ENCODE assay signal across 1 cellular context in the genomic region with DNA sequence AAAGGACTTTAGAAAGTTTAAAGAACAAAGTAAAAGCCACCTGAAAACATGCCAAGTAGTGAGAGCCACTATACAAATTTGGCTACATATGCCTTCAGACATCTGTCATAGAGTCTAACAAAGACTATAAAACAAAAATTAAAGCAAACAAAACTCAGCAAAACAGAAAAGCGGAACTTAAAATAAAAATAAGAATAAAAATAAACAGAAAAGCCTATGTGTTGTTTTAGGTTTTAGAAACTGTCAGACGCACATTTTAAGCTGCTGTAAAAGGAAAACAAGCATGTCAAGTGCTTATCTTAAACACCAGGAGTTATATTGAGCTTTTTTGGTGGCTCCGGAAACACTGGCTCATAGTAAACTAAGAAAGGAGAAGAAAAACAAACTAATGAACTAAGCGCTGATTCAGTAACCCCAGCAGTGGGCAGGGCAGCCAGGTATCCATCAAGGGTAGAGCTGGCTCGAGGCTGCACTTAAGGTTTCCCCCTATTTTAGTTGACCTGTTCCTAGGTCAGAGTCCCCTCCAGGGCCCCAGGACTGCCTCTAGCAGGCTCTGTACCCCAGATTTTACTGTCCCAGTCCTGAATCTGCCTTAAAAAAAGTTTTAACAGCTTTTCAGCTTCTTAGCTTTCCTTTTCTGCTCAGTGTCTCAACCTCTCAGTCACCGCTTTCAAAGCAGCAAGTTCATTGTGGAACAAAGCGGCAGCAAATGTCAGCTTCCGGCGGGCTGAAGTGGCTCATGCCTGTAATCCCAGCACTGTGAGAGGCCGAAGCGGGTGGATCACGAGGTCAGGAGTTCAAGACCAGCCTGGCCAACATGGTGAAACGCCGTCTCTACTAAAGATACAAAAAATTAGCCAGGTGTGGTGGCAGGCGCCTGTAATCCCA.
TF ChIP-seq lines count a peak whose summit lies in the region.

No MANE protein-coding gene starts in this region.

TF ChIP-seq in HepG2, 621 proteins besides CTCF, POLR2A, EP300 and RAD21 (continued from another document and continues in another):
- TF ChIP-seq, protein P1, sequence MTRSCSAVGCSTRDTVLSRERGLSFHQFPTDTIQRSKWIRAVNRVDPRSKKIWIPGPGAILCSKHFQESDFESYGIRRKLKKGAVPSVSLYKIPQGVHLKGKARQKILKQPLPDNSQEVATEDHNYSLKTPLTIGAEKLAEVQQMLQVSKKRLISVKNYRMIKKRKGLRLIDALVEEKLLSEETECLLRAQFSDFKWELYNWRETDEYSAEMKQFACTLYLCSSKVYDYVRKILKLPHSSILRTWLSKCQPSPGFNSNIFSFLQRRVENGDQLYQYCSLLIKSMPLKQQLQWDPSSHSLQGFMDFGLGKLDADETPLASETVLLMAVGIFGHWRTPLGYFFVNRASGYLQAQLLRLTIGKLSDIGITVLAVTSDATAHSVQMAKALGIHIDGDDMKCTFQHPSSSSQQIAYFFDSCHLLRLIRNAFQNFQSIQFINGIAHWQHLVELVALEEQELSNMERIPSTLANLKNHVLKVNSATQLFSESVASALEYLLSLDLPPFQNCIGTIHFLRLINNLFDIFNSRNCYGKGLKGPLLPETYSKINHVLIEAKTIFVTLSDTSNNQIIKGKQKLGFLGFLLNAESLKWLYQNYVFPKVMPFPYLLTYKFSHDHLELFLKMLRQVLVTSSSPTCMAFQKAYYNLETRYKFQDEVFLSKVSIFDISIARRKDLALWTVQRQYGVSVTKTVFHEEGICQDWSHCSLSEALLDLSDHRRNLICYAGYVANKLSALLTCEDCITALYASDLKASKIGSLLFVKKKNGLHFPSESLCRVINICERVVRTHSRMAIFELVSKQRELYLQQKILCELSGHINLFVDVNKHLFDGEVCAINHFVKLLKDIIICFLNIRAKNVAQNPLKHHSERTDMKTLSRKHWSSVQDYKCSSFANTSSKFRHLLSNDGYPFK (CRISPR knock-in tag; IDR thresholded peaks at IDR 0.05; ENCODE audit: borderline replicate concordance) = no peak
- TF ChIP-seq, protein P2, sequence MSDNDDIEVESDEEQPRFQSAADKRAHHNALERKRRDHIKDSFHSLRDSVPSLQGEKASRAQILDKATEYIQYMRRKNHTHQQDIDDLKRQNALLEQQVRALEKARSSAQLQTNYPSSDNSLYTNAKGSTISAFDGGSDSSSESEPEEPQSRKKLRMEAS (IDR thresholded peaks at IDR 0.05) = peak; percentile 21; the same call in 1 of the 2 replicates
- no peak for TF ChIP-seq PAF1 (CRISPR knock-in tag; IDR thresholded peaks at IDR 0.05)
- no peak for TF ChIP-seq RXRA (CRISPR knock-in tag; IDR thresholded peaks at IDR 0.05)
- TF ChIP-seq ZNF766 (CRISPR knock-in tag; IDR thresholded peaks at IDR 0.05; ENCODE audit: borderline replicate concordance) = 0 out of 2 replicates have a peak, but pooled peaks have one; percentile 39
- no peak for TF ChIP-seq SOX6 (IDR thresholded peaks at IDR 0.05)
- peak; percentile 23; the same call in 1 of the 2 replicates for TF ChIP-seq SOX6 (CRISPR knock-in tag; IDR thresholded peaks at IDR 0.05)
- TF ChIP-seq ZNF230 (CRISPR knock-in tag; IDR thresholded peaks at IDR 0.05) = no peak
- TF ChIP-seq, protein P3, sequence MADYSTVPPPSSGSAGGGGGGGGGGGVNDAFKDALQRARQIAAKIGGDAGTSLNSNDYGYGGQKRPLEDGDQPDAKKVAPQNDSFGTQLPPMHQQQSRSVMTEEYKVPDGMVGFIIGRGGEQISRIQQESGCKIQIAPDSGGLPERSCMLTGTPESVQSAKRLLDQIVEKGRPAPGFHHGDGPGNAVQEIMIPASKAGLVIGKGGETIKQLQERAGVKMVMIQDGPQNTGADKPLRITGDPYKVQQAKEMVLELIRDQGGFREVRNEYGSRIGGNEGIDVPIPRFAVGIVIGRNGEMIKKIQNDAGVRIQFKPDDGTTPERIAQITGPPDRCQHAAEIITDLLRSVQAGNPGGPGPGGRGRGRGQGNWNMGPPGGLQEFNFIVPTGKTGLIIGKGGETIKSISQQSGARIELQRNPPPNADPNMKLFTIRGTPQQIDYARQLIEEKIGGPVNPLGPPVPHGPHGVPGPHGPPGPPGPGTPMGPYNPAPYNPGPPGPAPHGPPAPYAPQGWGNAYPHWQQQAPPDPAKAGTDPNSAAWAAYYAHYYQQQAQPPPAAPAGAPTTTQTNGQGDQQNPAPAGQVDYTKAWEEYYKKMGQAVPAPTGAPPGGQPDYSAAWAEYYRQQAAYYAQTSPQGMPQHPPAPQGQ (CRISPR knock-in tag; IDR thresholded peaks at IDR 0.05; ENCODE audit: borderline replicate concordance) = no peak
- TF ChIP-seq CCDC6 (CRISPR knock-in tag; IDR thresholded peaks at IDR 0.05) = no peak
- no peak for TF ChIP-seq ZC3H4 (CRISPR knock-in tag; IDR thresholded peaks at IDR 0.05; ENCODE audit: borderline replicate concordance)
- peak; percentile 87 for TF ChIP-seq ZNF292 (CRISPR knock-in tag; IDR thresholded peaks at IDR 0.05; ENCODE audit: borderline replicate concordance, low read depth)
- TF ChIP-seq ZNF550 (CRISPR knock-in tag; IDR thresholded peaks at IDR 0.05; ENCODE audit: borderline replicate concordance) = no peak
- TF ChIP-seq ATF7-NPFF (CRISPR knock-in tag; IDR thresholded peaks at IDR 0.05; ENCODE audit: low read depth) = no peak
- peak; percentile 30; the same call in 1 of the 2 replicates for TF ChIP-seq ZNF7 (CRISPR knock-in tag; IDR thresholded peaks at IDR 0.05)
- TF ChIP-seq ELF4 (CRISPR knock-in tag; IDR thresholded peaks at IDR 0.05; ENCODE audit: borderline replicate concordance) = no peak
- TF ChIP-seq, protein P4, sequence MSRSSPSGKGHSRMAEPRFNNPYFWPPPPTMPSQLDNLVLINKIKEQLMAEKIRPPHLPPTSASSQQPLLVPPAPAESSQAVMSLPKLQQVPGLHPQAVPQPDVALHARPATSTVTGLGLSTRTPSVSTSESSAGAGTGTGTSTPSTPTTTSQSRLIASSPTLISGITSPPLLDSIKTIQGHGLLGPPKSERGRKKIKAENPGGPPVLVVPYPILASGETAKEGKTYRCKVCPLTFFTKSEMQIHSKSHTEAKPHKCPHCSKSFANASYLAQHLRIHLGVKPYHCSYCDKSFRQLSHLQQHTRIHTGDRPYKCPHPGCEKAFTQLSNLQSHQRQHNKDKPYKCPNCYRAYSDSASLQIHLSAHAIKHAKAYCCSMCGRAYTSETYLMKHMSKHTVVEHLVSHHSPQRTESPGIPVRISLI (CRISPR knock-in tag; IDR thresholded peaks at IDR 0.05; ENCODE audit: borderline replicate concordance) = no peak
- TF ChIP-seq RBFOX2 (IDR thresholded peaks at IDR 0.05; ENCODE audit: low read depth, low read length) = 0 out of 2 replicates have a peak, but pooled peaks have one; percentile 22
- no peak for TF ChIP-seq TOPORS (CRISPR knock-in tag; IDR thresholded peaks at IDR 0.05)
- TF ChIP-seq, protein P5, sequence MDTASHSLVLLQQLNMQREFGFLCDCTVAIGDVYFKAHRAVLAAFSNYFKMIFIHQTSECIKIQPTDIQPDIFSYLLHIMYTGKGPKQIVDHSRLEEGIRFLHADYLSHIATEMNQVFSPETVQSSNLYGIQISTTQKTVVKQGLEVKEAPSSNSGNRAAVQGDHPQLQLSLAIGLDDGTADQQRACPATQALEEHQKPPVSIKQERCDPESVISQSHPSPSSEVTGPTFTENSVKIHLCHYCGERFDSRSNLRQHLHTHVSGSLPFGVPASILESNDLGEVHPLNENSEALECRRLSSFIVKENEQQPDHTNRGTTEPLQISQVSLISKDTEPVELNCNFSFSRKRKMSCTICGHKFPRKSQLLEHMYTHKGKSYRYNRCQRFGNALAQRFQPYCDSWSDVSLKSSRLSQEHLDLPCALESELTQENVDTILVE (CRISPR knock-in tag; IDR thresholded peaks at IDR 0.05) = no peak
- no peak for TF ChIP-seq ZNF350 (CRISPR knock-in tag; IDR thresholded peaks at IDR 0.05; ENCODE audit: borderline replicate concordance, low read depth)
- no peak for TF ChIP-seq ZNF3 (CRISPR knock-in tag; IDR thresholded peaks at IDR 0.05)
- TF ChIP-seq PRMT3 (CRISPR knock-in tag; IDR thresholded peaks at IDR 0.05; ENCODE audit: borderline replicate concordance, low read depth) = no peak
- 0 out of 2 replicates have a peak, but pooled peaks have one; percentile 9 for TF ChIP-seq PPARG (CRISPR knock-in tag; conservative IDR thresholded peaks at IDR 0.05)
- no peak for TF ChIP-seq ZNF562 (CRISPR knock-in tag; IDR thresholded peaks at IDR 0.05; ENCODE audit: borderline replicate concordance)
- TF ChIP-seq, protein P6, sequence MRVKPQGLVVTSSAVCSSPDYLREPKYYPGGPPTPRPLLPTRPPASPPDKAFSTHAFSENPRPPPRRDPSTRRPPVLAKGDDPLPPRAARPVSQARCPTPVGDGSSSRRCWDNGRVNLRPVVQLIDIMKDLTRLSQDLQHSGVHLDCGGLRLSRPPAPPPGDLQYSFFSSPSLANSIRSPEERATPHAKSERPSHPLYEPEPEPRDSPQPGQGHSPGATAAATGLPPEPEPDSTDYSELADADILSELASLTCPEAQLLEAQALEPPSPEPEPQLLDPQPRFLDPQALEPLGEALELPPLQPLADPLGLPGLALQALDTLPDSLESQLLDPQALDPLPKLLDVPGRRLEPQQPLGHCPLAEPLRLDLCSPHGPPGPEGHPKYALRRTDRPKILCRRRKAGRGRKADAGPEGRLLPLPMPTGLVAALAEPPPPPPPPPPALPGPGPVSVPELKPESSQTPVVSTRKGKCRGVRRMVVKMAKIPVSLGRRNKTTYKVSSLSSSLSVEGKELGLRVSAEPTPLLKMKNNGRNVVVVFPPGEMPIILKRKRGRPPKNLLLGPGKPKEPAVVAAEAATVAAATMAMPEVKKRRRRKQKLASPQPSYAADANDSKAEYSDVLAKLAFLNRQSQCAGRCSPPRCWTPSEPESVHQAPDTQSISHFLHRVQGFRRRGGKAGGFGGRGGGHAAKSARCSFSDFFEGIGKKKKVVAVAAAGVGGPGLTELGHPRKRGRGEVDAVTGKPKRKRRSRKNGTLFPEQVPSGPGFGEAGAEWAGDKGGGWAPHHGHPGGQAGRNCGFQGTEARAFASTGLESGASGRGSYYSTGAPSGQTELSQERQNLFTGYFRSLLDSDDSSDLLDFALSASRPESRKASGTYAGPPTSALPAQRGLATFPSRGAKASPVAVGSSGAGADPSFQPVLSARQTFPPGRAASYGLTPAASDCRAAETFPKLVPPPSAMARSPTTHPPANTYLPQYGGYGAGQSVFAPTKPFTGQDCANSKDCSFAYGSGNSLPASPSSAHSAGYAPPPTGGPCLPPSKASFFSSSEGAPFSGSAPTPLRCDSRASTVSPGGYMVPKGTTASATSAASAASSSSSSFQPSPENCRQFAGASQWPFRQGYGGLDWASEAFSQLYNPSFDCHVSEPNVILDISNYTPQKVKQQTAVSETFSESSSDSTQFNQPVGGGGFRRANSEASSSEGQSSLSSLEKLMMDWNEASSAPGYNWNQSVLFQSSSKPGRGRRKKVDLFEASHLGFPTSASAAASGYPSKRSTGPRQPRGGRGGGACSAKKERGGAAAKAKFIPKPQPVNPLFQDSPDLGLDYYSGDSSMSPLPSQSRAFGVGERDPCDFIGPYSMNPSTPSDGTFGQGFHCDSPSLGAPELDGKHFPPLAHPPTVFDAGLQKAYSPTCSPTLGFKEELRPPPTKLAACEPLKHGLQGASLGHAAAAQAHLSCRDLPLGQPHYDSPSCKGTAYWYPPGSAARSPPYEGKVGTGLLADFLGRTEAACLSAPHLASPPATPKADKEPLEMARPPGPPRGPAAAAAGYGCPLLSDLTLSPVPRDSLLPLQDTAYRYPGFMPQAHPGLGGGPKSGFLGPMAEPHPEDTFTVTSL (CRISPR knock-in tag; IDR thresholded peaks at IDR 0.05; ENCODE audit: borderline replicate concordance) = no peak
- no peak for TF ChIP-seq CENPT (CRISPR knock-in tag; IDR thresholded peaks at IDR 0.05; ENCODE audit: low read depth)
- TF ChIP-seq PAX8 (CRISPR knock-in tag; IDR thresholded peaks at IDR 0.05; ENCODE audit: borderline replicate concordance) = no peak
- no peak for TF ChIP-seq PHF5A (CRISPR knock-in tag; IDR thresholded peaks at IDR 0.05; ENCODE audit: low read depth, unreplicated experiment)
- no peak for TF ChIP-seq HOXD1 (CRISPR knock-in tag; IDR thresholded peaks at IDR 0.05)
- TF ChIP-seq, protein P7, sequence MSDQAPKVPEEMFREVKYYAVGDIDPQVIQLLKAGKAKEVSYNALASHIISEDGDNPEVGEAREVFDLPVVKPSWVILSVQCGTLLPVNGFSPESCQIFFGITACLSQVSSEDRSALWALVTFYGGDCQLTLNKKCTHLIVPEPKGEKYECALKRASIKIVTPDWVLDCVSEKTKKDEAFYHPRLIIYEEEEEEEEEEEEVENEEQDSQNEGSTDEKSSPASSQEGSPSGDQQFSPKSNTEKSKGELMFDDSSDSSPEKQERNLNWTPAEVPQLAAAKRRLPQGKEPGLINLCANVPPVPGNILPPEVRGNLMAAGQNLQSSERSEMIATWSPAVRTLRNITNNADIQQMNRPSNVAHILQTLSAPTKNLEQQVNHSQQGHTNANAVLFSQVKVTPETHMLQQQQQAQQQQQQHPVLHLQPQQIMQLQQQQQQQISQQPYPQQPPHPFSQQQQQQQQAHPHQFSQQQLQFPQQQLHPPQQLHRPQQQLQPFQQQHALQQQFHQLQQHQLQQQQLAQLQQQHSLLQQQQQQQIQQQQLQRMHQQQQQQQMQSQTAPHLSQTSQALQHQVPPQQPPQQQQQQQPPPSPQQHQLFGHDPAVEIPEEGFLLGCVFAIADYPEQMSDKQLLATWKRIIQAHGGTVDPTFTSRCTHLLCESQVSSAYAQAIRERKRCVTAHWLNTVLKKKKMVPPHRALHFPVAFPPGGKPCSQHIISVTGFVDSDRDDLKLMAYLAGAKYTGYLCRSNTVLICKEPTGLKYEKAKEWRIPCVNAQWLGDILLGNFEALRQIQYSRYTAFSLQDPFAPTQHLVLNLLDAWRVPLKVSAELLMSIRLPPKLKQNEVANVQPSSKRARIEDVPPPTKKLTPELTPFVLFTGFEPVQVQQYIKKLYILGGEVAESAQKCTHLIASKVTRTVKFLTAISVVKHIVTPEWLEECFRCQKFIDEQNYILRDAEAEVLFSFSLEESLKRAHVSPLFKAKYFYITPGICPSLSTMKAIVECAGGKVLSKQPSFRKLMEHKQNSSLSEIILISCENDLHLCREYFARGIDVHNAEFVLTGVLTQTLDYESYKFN (CRISPR knock-in tag; conservative IDR thresholded peaks at IDR 0.05) = peak; percentile 74
- TF ChIP-seq ZFP37 (CRISPR knock-in tag; IDR thresholded peaks at IDR 0.05; ENCODE audit: borderline replicate concordance) = no peak
- no peak for TF ChIP-seq FOXM1 (CRISPR knock-in tag; IDR thresholded peaks at IDR 0.05)
- no peak for TF ChIP-seq ZNF224 (CRISPR knock-in tag; IDR thresholded peaks at IDR 0.05)
- TF ChIP-seq, protein P8, sequence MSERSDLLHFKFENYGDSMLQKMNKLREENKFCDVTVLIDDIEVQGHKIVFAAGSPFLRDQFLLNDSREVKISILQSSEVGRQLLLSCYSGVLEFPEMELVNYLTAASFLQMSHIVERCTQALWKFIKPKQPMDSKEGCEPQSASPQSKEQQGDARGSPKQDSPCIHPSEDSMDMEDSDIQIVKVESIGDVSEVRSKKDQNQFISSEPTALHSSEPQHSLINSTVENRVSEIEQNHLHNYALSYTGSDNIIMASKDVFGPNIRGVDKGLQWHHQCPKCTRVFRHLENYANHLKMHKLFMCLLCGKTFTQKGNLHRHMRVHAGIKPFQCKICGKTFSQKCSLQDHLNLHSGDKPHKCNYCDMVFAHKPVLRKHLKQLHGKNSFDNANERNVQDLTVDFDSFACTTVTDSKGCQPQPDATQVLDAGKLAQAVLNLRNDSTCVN (CRISPR knock-in tag; IDR thresholded peaks at IDR 0.05; ENCODE audit: borderline replicate concordance) = no peak
